ENCODE assay signal across 17 cellular contexts in the genomic region with DNA sequence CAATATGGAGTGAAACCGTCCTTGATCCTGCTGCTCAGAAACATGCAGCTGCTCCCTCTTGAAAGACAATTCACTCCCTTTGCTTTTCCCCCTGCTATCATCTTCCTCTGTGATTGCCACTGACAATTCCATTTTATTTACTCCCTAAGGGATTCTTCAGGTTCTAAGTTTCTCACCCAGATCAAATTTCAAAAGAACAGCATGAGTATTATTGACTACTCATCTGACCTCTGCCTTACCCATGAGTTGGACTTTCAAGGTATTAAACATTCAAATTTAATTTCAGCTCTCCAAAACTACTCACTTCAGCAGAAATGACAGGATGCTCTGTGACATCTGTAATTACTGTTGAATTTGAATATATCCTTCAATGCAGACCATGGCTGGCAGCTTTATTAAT.
DNase-seq lines count a peak whose midpoint lies in the region; ATAC-seq lines count a peak whose summit lies in the region.
"Had no signal": no experiment of that assay in that cellular context is flagged by ENCODE, and none has a peak within 500 bp of the region (broad histone marks: within the 10 kb centered on the region; RNA-seq: fewer than 3 reads in every experiment).

No MANE protein-coding gene starts in this region.

- 96 to 100% methylated on average over 1 of the region's 1 CpG for WGBS in GM23248 (ENCODE audit: low coverage in 1 of 2, low lambda C conversion rate in 2 of 2, missing lambda C conversion rate in 2 of 2), 2 experiments

- DNase-seq in GM23248 (peak; percentile 20), NCI-H1436 treated with DMSO at 0.1 percent for 48 hours (lab: John Stamatoyannopoulos, UW) (peak; percentile 36), NCI-H748 treated with DMSO at 0.1 percent for 48 hours (lab: John Stamatoyannopoulos, UW) (peak; percentile 77), iris pigment epithelial cell (ENCODE audit: low read depth) (peak; percentile 78), left cardiac atrium (no peak), OCI-M1 (lab: John Stamatoyannopoulos, UW) (no peak)
- DNase-seq in stimulated activated naive CD4-positive, alpha-beta T cell treated with Interleukin-2 at 50 U/mL for 16 hours (lab: John Stamatoyannopoulos, UW): no peak
- DNase-seq: activated CD4-positive, alpha-beta T cell treated with anti-CD3 and anti-CD28 coated beads, Interleukin-2, amount 10 ng/mL, durations not matched to agents 7 days and 5 days; activated T-cell treated with anti-CD3 and anti-CD28 coated beads, Interleukin-2, amount 50 U/mL, for 24 hours; Calu3; effector memory CD8-positive, alpha-beta T cell; stimulated activated naive B cell treated with anti-CD40 and anti-IgM and Interleukin-4, amounts not matched to agents 10 μg/mL and 1 μg/mL and 100 μg/mL, for 72 hours; T-helper 9 cell; upper lobe of right lung had no signal

- H3K27ac ChIP-seq in GM23248: no peak overlapping the region
- H3K27ac ChIP-seq: neutrophil, upper lobe of right lung had no signal

- H3K9ac ChIP-seq in GM23248: no peak overlapping the region

- H3K9me3 ChIP-seq in GM23248 (ENCODE audit: low read depth): no peaks in the 10 kb centered on the region
- H3K9me3 ChIP-seq: neutrophil, upper lobe of right lung had no signal

- peaks cover 13% of the 10 kb centered on the region for H3K4me1 ChIP-seq in GM23248 (ENCODE audit: insufficient read depth)
- H3K4me1 ChIP-seq: upper lobe of right lung had no signal

- H3F3A ChIP-seq in GM23248 (ENCODE audit: insufficient read depth): no peaks in the 10 kb centered on the region; the same call in 1 of the 2 replicates

- intact Hi-C loops in left cardiac atrium (cut with DNase I): no loop called here

- no peak overlapping the region; the same call in 1 of the 2 replicates for H2AFZ ChIP-seq in GM23248

- in situ Hi-C loops in GM23248 (cut with MboI): no loop called here

- no peaks in the 10 kb centered on the region for H4K20me1 ChIP-seq in GM23248 (ENCODE audit: insufficient read depth)

- ATAC-seq in left cardiac atrium (no peak), GM19351 (IDR thresholded peaks at IDR 0.05; ENCODE audit: unreplicated experiment) (no peak)
- ATAC-seq: effector memory CD8-positive, alpha-beta T cell; HepG2; stimulated activated naive B cell treated with anti-CD40 and anti-IgM and Interleukin-4, amounts not matched to agents 10 μg/mL and 1 μg/mL and 100 μg/mL, for 72 hours; upper lobe of right lung had no signal

- H3K79me2 ChIP-seq in GM23248 (ENCODE audit: insufficient read depth): no peaks in the 10 kb centered on the region

- H3K4me2 ChIP-seq in GM23248 (ENCODE audit: unreplicated experiment): no peak overlapping the region

- H3K36me3 ChIP-seq in GM23248 (ENCODE audit: low read depth): no peaks in the 10 kb centered on the region
- H3K36me3 ChIP-seq: neutrophil, upper lobe of right lung had no signal

- no peak overlapping the region for H3K4me3 ChIP-seq in GM23248
- H3K4me3 ChIP-seq: upper lobe of right lung had no signal

- H3K9me2 ChIP-seq in GM23248 (ENCODE audit: insufficient read depth): no peaks in the 10 kb centered on the region

- no peaks in the 10 kb centered on the region for H3K27me3 ChIP-seq in GM23248 (replicated peaks; ENCODE audit: insufficient read depth)
- H3K27me3 ChIP-seq: neutrophil, upper lobe of right lung had no signal

Comparison
In these comparisons a context has a peak if more than half of its experiments do, and no peak if none do; other contexts are left out.
1. DNase-seq: peak in GM23248 (single experiment), NCI-H1436 treated with DMSO at 0.1 percent for 48 hours (single experiment), NCI-H748 treated with DMSO at 0.1 percent for 48 hours (single experiment) and iris pigment epithelial cell (single experiment); none in left cardiac atrium (single experiment), OCI-M1 (single experiment) and stimulated activated naive CD4-positive, alpha-beta T cell treated with Interleukin-2 at 50 U/mL for 16 hours (single experiment).